37 cellular contexts compared by ENCODE assay signal in the genomic region with DNA sequence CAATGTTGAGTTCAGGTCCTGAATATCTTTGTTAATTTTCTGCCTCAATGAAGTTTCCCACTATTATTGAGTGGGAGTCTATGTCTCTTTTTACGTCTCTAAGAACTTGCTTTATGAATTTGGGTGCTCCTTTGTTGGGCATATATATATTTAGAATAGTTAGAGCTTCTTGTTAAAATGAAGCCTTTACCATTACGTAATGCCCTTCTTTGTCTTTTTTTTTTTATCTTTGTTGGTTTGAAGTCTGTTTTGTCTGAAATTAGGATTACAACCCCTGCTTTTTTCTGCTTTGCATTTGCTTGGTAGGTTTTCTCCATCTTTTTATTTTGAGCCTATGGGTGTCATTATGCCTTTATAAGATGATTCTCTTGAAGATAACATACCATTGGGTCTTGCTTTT. TPM values are rescaled to one million over a fixed set of nuclear protein-coding genes. Genes with fewer than 3 reads are reported as not detected.
"Had no signal": no experiment of that assay in that cellular context is flagged by ENCODE, and none has a peak within 500 bp of the region (broad histone marks: within the 10 kb centered on the region; RNA-seq: fewer than 3 reads in every experiment).

No MANE protein-coding gene starts in this region.

- H3K9me3 ChIP-seq: adrenal gland, ascending aorta, body of pancreas had no signal

- H3K4me3 ChIP-seq: adrenal gland, ascending aorta, body of pancreas, breast epithelium, cardiac muscle cell had no signal

- H3K36me3 ChIP-seq: adrenal gland, ascending aorta, brain microvascular endothelial cell, breast epithelium, cardiac muscle cell had no signal

- H3K27ac ChIP-seq: adrenal gland, ascending aorta, body of pancreas, brain microvascular endothelial cell, breast epithelium, cardiac muscle cell had no signal

- FAIRE-seq: astrocyte, bronchial epithelial cell had no signal

- H3K4me1 ChIP-seq: adrenal gland, ascending aorta, body of pancreas, breast epithelium had no signal

- DNase-seq: activated effector memory CD4-positive, alpha-beta T cell treated with anti-CD3 and anti-CD28 coated beads, Interleukin-2, amount 50 U/mL, for 16 hours; activated effector memory CD4-positive, alpha-beta T cell treated with Interleukin-2 at 50 U/mL for 16 hours; activated gamma-delta T cell; activated gamma-delta T cell treated with Interleukin-2 at 50 U/mL for 16 hours; activated naive CD4-positive, alpha-beta T cell; activated naive CD4-positive, alpha-beta T cell treated with anti-CD3 and anti-CD28 coated beads for 36 hours; activated naive CD4-positive, alpha-beta T cell treated with anti-CD3 and anti-CD28 coated beads, Interleukin-2, amount 10 ng/mL, durations not matched to agents 7 days and 5 days; activated naive CD4-positive, alpha-beta T cell treated with anti-CD3 and anti-CD28 coated beads, Interleukin-2, amount 50 U/mL, for 16 hours; activated naive CD4-positive, alpha-beta T cell treated with Interleukin-2 at 50 U/mL for 16 hours; activated naive CD8-positive, alpha-beta T cell treated with anti-CD3 and anti-CD28 coated beads for 36 hours; activated naive CD8-positive, alpha-beta T cell treated with anti-CD3 and anti-CD28 coated beads, Interleukin-2, amount 10 ng/mL, durations not matched to agents 7 days and 5 days; activated naive CD8-positive, alpha-beta T cell treated with anti-CD3 and anti-CD28 coated beads, Interleukin-2, amount 50 U/mL, for 24 hours; activated T-cell treated with anti-CD3 and anti-CD28 coated beads, Interleukin-2, amount 50 U/mL, for 24 hours; activated T-cell treated with anti-CD3 and anti-CD28 coated beads, Interleukin-2, amount 50 U/mL, for 4 hours; activated T-cell treated with anti-CD3 and anti-CD28 coated beads, Interleukin-2, amount 50 U/mL, for 48 hours; activated T-cell treated with anti-CD3 and anti-CD28 coated beads, Interleukin-2, amount 50 U/mL, for 72 hours; adrenal gland; amniotic stem cell; amygdala; anterior cingulate cortex; aorta; body of pancreas; brain microvascular endothelial cell; caudate nucleus; central memory CD4-positive, alpha-beta T cell; cerebellar nuclear complex had no signal

- H3K27me3 ChIP-seq: adrenal gland, ascending aorta, body of pancreas, brain microvascular endothelial cell, breast epithelium, cardiac muscle cell had no signal

- ATAC-seq: activated naive CD4-positive, alpha-beta T cell treated with anti-CD3 and anti-CD28 coated beads, Interleukin-2, amount 50 U/mL, for 72 hours; activated naive CD8-positive, alpha-beta T cell treated with anti-CD3 and anti-CD28 coated beads, Interleukin-2, amount 50 U/mL, for 24 hours; activated T-cell treated with anti-CD3 and anti-CD28 coated beads, Interleukin-2, amount 50 U/mL, for 4 hours; activated T-cell treated with anti-CD3 and anti-CD28 coated beads, Interleukin-2, amount 50 U/mL, for 72 hours; activated T-helper 17 cell treated with anti-CD3 and anti-CD28 coated beads, Interleukin-2, amount 50 U/mL, for 72 hours; body of pancreas had no signal

RNA-seq across cellular contexts. Expression of a gene that starts 10.9 kb away (rescaled TPM):
- total RNA-seq: activated naive CD4-positive, alpha-beta T cell treated with anti-CD3 and anti-CD28 coated beads for 36 hours; activated naive CD4-positive, alpha-beta T cell treated with anti-CD3 and anti-CD28 coated beads, Interleukin-2, amount 50 U/mL, for 72 hours; activated naive CD8-positive, alpha-beta T cell treated with anti-CD3 and anti-CD28 coated beads for 36 hours; activated naive CD8-positive, alpha-beta T cell treated with anti-CD3 and anti-CD28 coated beads, Interleukin-2, amount 10 ng/mL, durations not matched to agents 7 days and 5 days; activated T-cell treated with anti-CD3 and anti-CD28 coated beads, Interleukin-2, amount 50 U/mL, for 72 hours; activated T-helper 1 cell treated with anti-CD3 and anti-CD28 coated beads, Interleukin-12 subunit alpha, Interleukin-12 subunit beta, Interleukin-2, Interleukin-4 antibody, amounts not matched to agents 30 ng/mL and 10 ng/mL and 1 ng/mL, durations not matched to agents 14 hours and 24 hours and 36 hours; activated T-helper 17 cell treated with anti-CD3 and anti-CD28 coated beads, Interleukin-2, amount 50 U/mL, for 72 hours; activated T-helper 2 cell treated with anti-CD3 and anti-CD28 coated beads, Interferon-gamma antibody, Interleukin-2, Interleukin-4, amounts not matched to agents 10 μg/mL and 5 μg/mL and 100 μg/mL, durations not matched to agents 14 hours and 24 hours and 36 hours; ascending aorta; astrocyte; body of pancreas; cardiac muscle cell; cerebellum; chondrocyte had no signal
- polyA plus RNA-seq: cardiac muscle cell had no signal
